In genomic region chr10:50426485-50426884, GRCh38 we compare ENCODE assay signal across 15 cellular contexts.
DNase-seq lines count a peak whose midpoint lies in the region; ATAC-seq, FAIRE-seq and TF ChIP-seq lines count a peak whose summit lies in the region.
"Had no signal": no experiment of that assay in that cellular context is flagged by ENCODE, and none has a peak within 500 bp of the region (broad histone marks: within the 10 kb centered on the region; RNA-seq: fewer than 3 reads in every experiment).

No MANE protein-coding gene starts in this region.

- no peak for DNase-seq in GM18507 (ENCODE audit: extremely low spot score, insufficient read length, low read depth)
- no peak for DNase-seq in NCI-H345 (lab: John Stamatoyannopoulos, UW)
- DNase-seq in GM13977 (ENCODE audit: low spot score), result no peak
- no peak for DNase-seq in GM10266 (ENCODE audit: extremely low spot score)
- no peak for DNase-seq in HCEC 1CT
- DNase-seq: activated CD4-positive, alpha-beta memory T cell treated with anti-CD3 and anti-CD28 coated beads, Interleukin-2, amount 10 ng/mL, durations not matched to agents 7 days and 5 days; foreskin keratinocyte; naive thymus-derived CD4-positive, alpha-beta T cell; NCI-H1930; OCI-M1; transverse colon had no signal

- in situ Hi-C loops in GM13977 (cut with MboI; ENCODE audit: low pct_unique_long_range_greater_than_20kb, low sequenced_read_pairs, unreplicated experiment), result no loop called here

- ATAC-seq in GM19463 (IDR thresholded peaks at IDR 0.05; ENCODE audit: unreplicated experiment) (peak; percentile 88), HG02852 (IDR thresholded peaks at IDR 0.05; ENCODE audit: unreplicated experiment) (peak; percentile 79), HG03460 (IDR thresholded peaks at IDR 0.05; ENCODE audit: unreplicated experiment) (peak; percentile 76)
- ATAC-seq: foreskin keratinocyte; naive thymus-derived CD4-positive, alpha-beta T cell; sciatic nerve had no signal

- TF ChIP-seq CTCF in GM13977 (IDR thresholded peaks at IDR 0.05; ENCODE audit: extremely low read depth, insufficient read depth, missing control alignments), result no peak
- TF ChIP-seq CTCF in GM10266 (IDR thresholded peaks at IDR 0.05; ENCODE audit: control insufficient read depth, insufficient read depth, low read depth, missing control alignments), result no peak

- FAIRE-seq in GM18507 (lab: Jason Lieb, UNC), result peak; percentile 93
